In genomic region chr5:65928341-65928752, GRCh38 we compare ENCODE assay signal across 9 cellular contexts. TPM values are rescaled to one million over a fixed set of nuclear protein-coding genes. Genes with fewer than 3 reads are reported as not detected.
DNase-seq lines count a peak whose midpoint lies in the region; ATAC-seq, FAIRE-seq and TF ChIP-seq lines count a peak whose summit lies in the region.
"Had no signal": no experiment of that assay in that cellular context is flagged by ENCODE, and none has a peak within 500 bp of the region (broad histone marks: within the 10 kb centered on the region; RNA-seq: fewer than 3 reads in every experiment).

No MANE protein-coding gene starts in this region.

- H3K9ac ChIP-seq in keratinocyte (ENCODE audit: control insufficient read depth, extremely low read depth, insufficient read depth, low read length) = peak overlapping the region; percentile 97

- no peaks in the 10 kb centered on the region for H3K9me3 Mint-ChIP-seq in activated CD4-positive, alpha-beta T cell treated with anti-CD3 and anti-CD28 coated beads, Interleukin-2, amount 10 ng/mL, durations not matched to agents 24 days and 14 days
- no peaks in the 10 kb centered on the region for H3K9me3 Mint-ChIP-seq in activated naive CD4-positive, alpha-beta T cell treated with anti-CD3 and anti-CD28 coated beads, Interleukin-2, amount 50 U/mL, for 72 hours

- peaks cover 37% of the 10 kb centered on the region for H3K4me1 Mint-ChIP-seq in activated CD4-positive, alpha-beta T cell treated with anti-CD3 and anti-CD28 coated beads, Interleukin-2, amount 10 ng/mL, durations not matched to agents 24 days and 14 days

- H3K27me3 Mint-ChIP-seq in activated CD4-positive, alpha-beta T cell treated with anti-CD3 and anti-CD28 coated beads, Interleukin-2, amount 10 ng/mL, durations not matched to agents 24 days and 14 days = peaks cover 10% of the 10 kb centered on the region

- H3K36me3 Mint-ChIP-seq in activated CD4-positive, alpha-beta T cell treated with anti-CD3 and anti-CD28 coated beads, Interleukin-2, amount 10 ng/mL, durations not matched to agents 24 days and 14 days (ENCODE audit: low read depth) = peaks cover 9% of the 10 kb centered on the region
- peaks cover 11 to 17% of the 10 kb centered on the region in 2 donors for H3K36me3 Mint-ChIP-seq in activated naive CD4-positive, alpha-beta T cell treated with anti-CD3 and anti-CD28 coated beads, Interleukin-2, amount 50 U/mL, for 72 hours

- no peak for ATAC-seq in activated naive CD4-positive, alpha-beta T cell treated with anti-CD3 and anti-CD28 coated beads, Interleukin-2, amount 50 U/mL, for 72 hours

- H3K9me1 ChIP-seq in keratinocyte (ENCODE audit: control insufficient read depth, extremely low read depth, insufficient read depth, low read length) = no peaks in the 10 kb centered on the region

- dilution Hi-C loops in keratinocyte (cut with MboI; ENCODE audit: extremely low pct_ligation_motif_present, low sequenced_read_pairs) = no loop called here

- no peaks in the 10 kb centered on the region for H3K36me3 ChIP-seq in keratinocyte (ENCODE audit: control insufficient read depth in 2 of 2, extremely low read depth in 1 of 2, insufficient read depth in 2 of 2, low read length in 2 of 2)
- H3K36me3 ChIP-seq in thymus (ENCODE audit: control insufficient read depth, insufficient read depth) = no peaks in the 10 kb centered on the region

- H3K4me3 ChIP-seq in keratinocyte (ENCODE audit: control insufficient read depth in 2 of 3, extremely low read depth in 1 of 3, insufficient read depth in 2 of 3, low read depth in 1 of 3, low read length in 3 of 3) = peak overlapping the region; percentile 80 to 98 (median 95)
- peak overlapping the region; percentile 68 for H3K4me3 ChIP-seq in thymus (ENCODE audit: low read length)

- no peak for TF ChIP-seq CTCF in keratinocyte (optimal IDR thresholded peaks at IDR 0.05 in 1 of 3, IDR thresholded peaks at IDR 0.05 in 1 of 3, conservative IDR thresholded peaks at IDR 0.05 in 1 of 3; ENCODE audit: extremely low read depth in 1 of 3, insufficient read depth in 2 of 3, low read length in 3 of 3)

- no peaks in the 10 kb centered on the region for H3K9me3 ChIP-seq in keratinocyte (ENCODE audit: control insufficient read depth, low read depth, low read length)
- H3K9me3 ChIP-seq in thymus (ENCODE audit: control insufficient read depth) = no peaks in the 10 kb centered on the region

- H3K27me3 ChIP-seq in keratinocyte (ENCODE audit: control insufficient read depth, extremely low read depth, insufficient read depth, low read length) (no peaks in the 10 kb centered on the region), thymus (ENCODE audit: control insufficient read depth, insufficient read depth) (no peaks in the 10 kb centered on the region)

- H3K4me3 Mint-ChIP-seq in activated CD4-positive, alpha-beta T cell treated with anti-CD3 and anti-CD28 coated beads, Interleukin-2, amount 10 ng/mL, durations not matched to agents 24 days and 14 days = peak overlapping the region; percentile 96

- FAIRE-seq in keratinocyte (lab: Jason Lieb, UNC) (no peak), frontal cortex (lab: Jason Lieb, UNC) (no peak)

- H4K20me1 ChIP-seq in keratinocyte (ENCODE audit: control insufficient read depth, extremely low read depth, insufficient read depth, low read length) = peaks cover 6% of the 10 kb centered on the region

- no peak overlapping the region for H2AFZ ChIP-seq in keratinocyte (ENCODE audit: control insufficient read depth, low read length)

- H3K27ac Mint-ChIP-seq in activated CD4-positive, alpha-beta T cell treated with anti-CD3 and anti-CD28 coated beads, Interleukin-2, amount 10 ng/mL, durations not matched to agents 24 days and 14 days = peak overlapping the region; percentile 92
- peak overlapping the region; percentile 92 to 97 for H3K27ac Mint-ChIP-seq in activated naive CD4-positive, alpha-beta T cell treated with anti-CD3 and anti-CD28 coated beads, Interleukin-2, amount 50 U/mL, for 72 hours

- H3K4me1 ChIP-seq in keratinocyte (ENCODE audit: control insufficient read depth, extremely low read depth, insufficient read depth, low read length) (peaks cover 11% of the 10 kb centered on the region), thymus (ENCODE audit: control insufficient read depth, insufficient read depth, low read length) (peaks cover 4% of the 10 kb centered on the region)

- 23% methylated on average over 5 of the region's 5 CpGs for WGBS in thymus

- DNase-seq in activated CD4-positive, alpha-beta T cell treated with anti-CD3 and anti-CD28 coated beads, Interleukin-2, amount 10 ng/mL, durations not matched to agents 24 days and 14 days = no peak
- no peak for DNase-seq in activated CD4-positive, alpha-beta T cell treated with anti-CD3 and anti-CD28 coated beads for 4 hours
- no peak for DNase-seq in activated naive CD4-positive, alpha-beta T cell treated with anti-CD3 and anti-CD28 coated beads, Interleukin-2, amount 50 U/mL, for 72 hours (ENCODE audit: low spot score in 2 of 2)
- DNase-seq in keratinocyte (ENCODE audit: low read depth, low spot score) (no peak), AG08396 (ENCODE audit: low spot score) (no peak), islet precursor cell (no peak), frontal cortex (ENCODE audit: low spot score in 2 of 2) (no peak)
- DNase-seq: SHP77 treated with DMSO at 0.1 percent for 48 hours had no signal

- intact Hi-C loops in activated CD4-positive, alpha-beta T cell treated with anti-CD3 and anti-CD28 coated beads, Interleukin-2, amount 10 ng/mL, durations not matched to agents 24 days and 14 days (cut with micrococcal nuclease) = loop anchor here (5.0 to 10.0 kb wide), 7 partner anchors 34 to 1239 kb away; no protein-coding TSS in a partner anchor

- H3K27ac ChIP-seq in keratinocyte (ENCODE audit: control insufficient read depth, insufficient read depth, low read length) (peak overlapping the region; percentile 97), thymus (ENCODE audit: low read depth) (no peak overlapping the region)

- peak overlapping the region; percentile 95 for H3K4me2 ChIP-seq in keratinocyte (ENCODE audit: control insufficient read depth, extremely low read depth, insufficient read depth, low read depth, low read length)

- H3K79me2 ChIP-seq in keratinocyte (ENCODE audit: control insufficient read depth, insufficient read depth, low read length) = peaks cover 68% of the 10 kb centered on the region

RNA-seq across cellular contexts. Expression of gene ERBIN, which starts 2.0 kb away (rescaled TPM):
- total RNA-seq in activated CD4-positive, alpha-beta T cell treated with anti-CD3 and anti-CD28 coated beads, Interleukin-2, amount 10 ng/mL, durations not matched to agents 24 days and 14 days = 28.6 and 29.2 TPM in 2 replicates
- total RNA-seq in activated naive CD4-positive, alpha-beta T cell treated with anti-CD3 and anti-CD28 coated beads, Interleukin-2, amount 50 U/mL, for 72 hours = 10 to 100 TPM; 46.1 to 55.2 TPM
- polyA plus RNA-seq in keratinocyte = 18.6 to 30.6 TPM (median 24.5 TPM) in 3 replicates
- 158 TPM for polyA plus RNA-seq in keratinocyte (2011; ENCODE audit: low read depth)
- polyA plus RNA-seq in keratinocyte (2011; cell fraction: cytosol; rRNA removed) = 11.0 and 23.4 TPM in 2 replicates
- polyA plus RNA-seq in keratinocyte (2011; cell fraction: nucleus; rRNA removed) = 21.7 and 29.6 TPM in 2 replicates
- polyA plus RNA-seq in keratinocyte (2012; ENCODE audit: low replicate concordance) = 23.8 and 36.9 TPM in 2 replicates
- polyA minus RNA-seq in keratinocyte = 14.6 to 72.4 TPM (median 34.0 TPM) in 3 replicates
- polyA minus RNA-seq in keratinocyte (2011; cell fraction: cytosol; rRNA and poly(A)+ RNA removed) = 51.6 TPM
- polyA minus RNA-seq in keratinocyte (2011; cell fraction: nucleus; rRNA and poly(A)+ RNA removed) = 66.5 and 115 TPM in 2 replicates
- polyA plus RNA-seq in thymus = 45.0 TPM
- 83.2 TPM for total RNA-seq in frontal cortex
